Comparison of ENCODE assay signal across 21 cellular contexts in genomic region chr7:12328888-12329770, GRCh38.
"Had no signal": no experiment of that assay in that cellular context is flagged by ENCODE, and none has a peak within 500 bp of the region (broad histone marks: within the 10 kb centered on the region; RNA-seq: fewer than 3 reads in every experiment).

No MANE protein-coding gene starts in this region.

- H3K27me3 ChIP-seq: dorsolateral prefrontal cortex, neutrophil, spleen, upper lobe of right lung had no signal

- H3K79me2 ChIP-seq: parathyroid adenoma had no signal

- H3K4me1 ChIP-seq: lower lobe of right lung, parathyroid adenoma, spleen, upper lobe of right lung had no signal

- H2AFZ ChIP-seq: parathyroid adenoma had no signal

- H3K4me3 ChIP-seq: dorsolateral prefrontal cortex, lower lobe of right lung, spleen, upper lobe of right lung had no signal

- H3K36me3 ChIP-seq: lower lobe of right lung, neutrophil, spleen, upper lobe of right lung had no signal

- ATAC-seq: activated CD8-positive, alpha-beta T cell treated with anti-CD3 and anti-CD28 coated beads for 36 hours; activated T-helper 17 cell treated with anti-CD3 and anti-CD28 coated beads, Interleukin-2, amount 50 U/mL, for 72 hours; left colon; lower lobe of right lung; natural killer cell treated with Interleukin-12 subunit alpha and Interleukin-12 subunit beta and Interleukin-15 and Interleukin-18, amount 100 ng/mL, for 72 hours; sciatic nerve; upper lobe of right lung had no signal

- H3K9ac ChIP-seq: parathyroid adenoma had no signal

- DNase-seq: activated CD4-positive, alpha-beta T cell treated with anti-CD3 and anti-CD28 coated beads, Interleukin-2, amount 10 ng/mL, durations not matched to agents 24 days and 14 days; activated CD4-positive, CD25-positive, alpha-beta regulatory T cell; activated CD8-positive, alpha-beta T cell treated with anti-CD3 and anti-CD28 coated beads for 36 hours; activated naive CD4-positive, alpha-beta T cell treated with Interleukin-2 at 50 U/mL for 16 hours; activated naive CD8-positive, alpha-beta T cell treated with anti-CD3 and anti-CD28 coated beads, Interleukin-2, amount 10 ng/mL, durations not matched to agents 7 days and 5 days; activated T-cell treated with anti-CD3 and anti-CD28 coated beads, Interleukin-2, amount 50 U/mL, for 1 hour; amygdala; dorsolateral prefrontal cortex; hippocampal formation; islet precursor cell; left colon; lower lobe of right lung; spleen; stimulated activated naive CD4-positive, alpha-beta T cell; upper lobe of right lung had no signal

- H3K27ac ChIP-seq: dorsolateral prefrontal cortex, epithelial cell of prostate, lower lobe of right lung, neutrophil, parathyroid adenoma, spleen, upper lobe of right lung had no signal

- H3K9me3 ChIP-seq: lower lobe of right lung, neutrophil, spleen, upper lobe of right lung had no signal
